12 cellular contexts compared by ENCODE assay signal in the genomic region with DNA sequence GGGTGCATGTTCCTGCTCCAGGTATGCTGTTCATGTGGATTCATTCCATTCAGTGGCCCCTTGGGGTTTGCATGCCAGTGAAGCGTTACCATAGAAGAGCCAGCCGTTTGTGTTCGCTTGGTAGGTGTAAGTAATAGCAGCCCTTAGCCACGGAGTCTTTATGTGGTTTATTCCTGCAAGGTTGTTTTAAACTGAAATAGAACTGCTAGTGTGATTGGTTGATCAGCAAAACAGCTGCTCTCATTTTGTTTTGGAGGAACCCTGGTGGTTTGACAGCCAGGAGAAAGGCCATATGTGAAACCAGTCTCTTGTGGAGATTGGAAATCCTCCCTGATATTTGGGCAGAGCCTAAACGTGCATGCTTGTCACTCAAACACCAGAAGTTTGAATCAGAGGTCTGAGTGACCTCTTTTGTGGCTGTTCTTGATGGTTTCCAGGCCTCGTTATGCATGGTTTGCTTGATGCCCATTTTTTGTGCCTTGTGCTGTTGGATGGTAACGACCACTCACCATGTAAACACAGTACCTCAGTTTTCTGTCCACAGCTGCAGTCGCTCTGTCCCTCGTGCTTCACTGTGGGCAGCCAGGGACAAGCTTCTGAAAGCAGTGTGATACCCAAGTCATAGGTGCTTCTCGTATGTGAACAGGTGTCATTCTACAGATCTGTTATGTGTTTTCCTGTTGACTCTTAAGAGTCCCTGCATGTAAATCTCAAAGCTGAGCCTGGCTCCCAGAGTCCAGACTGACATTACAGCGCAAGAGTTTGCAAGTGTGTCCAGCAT. TPM values are rescaled to one million over a fixed set of nuclear protein-coding genes. Genes with fewer than 3 reads are reported as not detected.
DNase-seq lines count a peak whose midpoint lies in the region; ATAC-seq, FAIRE-seq and TF ChIP-seq lines count a peak whose summit lies in the region.
"Had no signal": no experiment of that assay in that cellular context is flagged by ENCODE, and none has a peak within 500 bp of the region (broad histone marks: within the 10 kb centered on the region; RNA-seq: fewer than 3 reads in every experiment).

No MANE protein-coding gene starts in this region.

- no peak for TF ChIP-seq CTCF in endothelial cell of umbilical vein (IDR thresholded peaks at IDR 0.05; ENCODE audit: extremely low read depth in 1 of 2, insufficient read depth in 1 of 2, low read depth in 1 of 2, low read length in 2 of 2)
- no peak for TF ChIP-seq CTCF in thyroid gland (IDR thresholded peaks at IDR 0.05)

- H3K9me3 Mint-ChIP-seq in stimulated activated naive CD8-positive, alpha-beta T cell treated with anti-CD3 and anti-CD28 coated beads, Interleukin-15, Interleukin-2, amounts not matched to agents 100 ng/mL and 50 ng/mL, for 24 hours = no peaks in the 10 kb centered on the region

- H2AFZ ChIP-seq in endothelial cell of umbilical vein (ENCODE audit: low read depth, low read length) = no peak overlapping the region

- H3K36me3 Mint-ChIP-seq in stimulated activated naive CD8-positive, alpha-beta T cell treated with anti-CD3 and anti-CD28 coated beads, Interleukin-15, Interleukin-2, amounts not matched to agents 100 ng/mL and 50 ng/mL, for 24 hours (ENCODE audit: low read depth) = peaks cover 22% of the 10 kb centered on the region

- CTCF ChIA-PET in endothelial cell of umbilical vein (lab: Charles Lee) = no interaction called here

- no peaks in the 10 kb centered on the region for H3K79me2 ChIP-seq in endothelial cell of umbilical vein (ENCODE audit: control insufficient read depth, insufficient read depth, low read length)

- ATAC-seq in stimulated activated naive CD8-positive, alpha-beta T cell treated with anti-CD3 and anti-CD28 coated beads, Interleukin-15, Interleukin-2, amounts not matched to agents 100 U/mL and 50 U/mL, for 24 hours = no peak
- ATAC-seq in GM19397 (IDR thresholded peaks at IDR 0.05; ENCODE audit: unreplicated experiment) = no peak

- H3K9me3 ChIP-seq in endothelial cell of umbilical vein (replicated peaks; ENCODE audit: control insufficient read depth, insufficient read depth, low read length) (no peaks in the 10 kb centered on the region), thyroid gland (no peaks in the 10 kb centered on the region)
- H3K9me3 ChIP-seq: colonic mucosa had no signal

- no peak overlapping the region for H3K4me3 ChIP-seq in endothelial cell of umbilical vein (replicated peaks in 1 of 3; ENCODE audit: insufficient read depth in 1 of 3, low read depth in 1 of 3, low read length in 3 of 3)
- H3K4me3 ChIP-seq in thyroid gland (replicated peaks in 1 of 3) = no peak overlapping the region
- H3K4me3 ChIP-seq: colonic mucosa had no signal

- peak overlapping the region; percentile 5 for H3K4me3 Mint-ChIP-seq in stimulated activated naive CD8-positive, alpha-beta T cell treated with anti-CD3 and anti-CD28 coated beads, Interleukin-15, Interleukin-2, amounts not matched to agents 100 ng/mL and 50 ng/mL, for 24 hours

- POLR2A ChIA-PET in endothelial cell of umbilical vein (lab: Charles Lee) = no interaction called here

- peaks cover 20% of the 10 kb centered on the region for H3K4me1 Mint-ChIP-seq in stimulated activated naive CD8-positive, alpha-beta T cell treated with anti-CD3 and anti-CD28 coated beads, Interleukin-15, Interleukin-2, amounts not matched to agents 100 ng/mL and 50 ng/mL, for 24 hours (ENCODE audit: low read depth)

- WGBS in thyroid gland, 2 donors = 49 to 67% methylated on average over 11 of the region's 11 CpGs

- peak overlapping the region; percentile 54 for H3K27ac Mint-ChIP-seq in stimulated activated naive CD8-positive, alpha-beta T cell treated with anti-CD3 and anti-CD28 coated beads, Interleukin-15, Interleukin-2, amounts not matched to agents 100 ng/mL and 50 ng/mL, for 24 hours

- peaks cover 5 to 7% of the 10 kb centered on the region in 2 experiments for H3K36me3 ChIP-seq in endothelial cell of umbilical vein (ENCODE audit: control insufficient read depth in 2 of 2, extremely low read depth in 1 of 2, insufficient read depth in 2 of 2, low read length in 2 of 2)
- H3K36me3 ChIP-seq in thyroid gland = peaks cover 4 to 6% of the 10 kb centered on the region in 2 donors

- dilution Hi-C loops in endothelial cell of umbilical vein (cut with MboI; ENCODE audit: extremely low pct_ligation_motif_present, low sequenced_read_pairs) = no loop called here

- H3K27me3 Mint-ChIP-seq in stimulated activated naive CD8-positive, alpha-beta T cell treated with anti-CD3 and anti-CD28 coated beads, Interleukin-15, Interleukin-2, amounts not matched to agents 100 ng/mL and 50 ng/mL, for 24 hours = no peaks in the 10 kb centered on the region

- FAIRE-seq in endothelial cell of umbilical vein (lab: Jason Lieb, UNC) = no peak
- FAIRE-seq: islet of Langerhans, small intestine, TTC549 had no signal

- no peaks in the 10 kb centered on the region for H3K4me1 ChIP-seq in endothelial cell of umbilical vein (ENCODE audit: control insufficient read depth, extremely low read depth, insufficient read depth, low read length)
- peaks cover 9 to 17% of the 10 kb centered on the region in 2 donors for H3K4me1 ChIP-seq in thyroid gland
- H3K4me1 ChIP-seq: colonic mucosa had no signal

- no peaks in the 10 kb centered on the region for H4K20me1 ChIP-seq in endothelial cell of umbilical vein (replicated peaks; ENCODE audit: control insufficient read depth, extremely low read depth, insufficient read depth, low read length)

- H3K9me1 ChIP-seq in endothelial cell of umbilical vein (replicated peaks; ENCODE audit: control insufficient read depth, extremely low read depth, insufficient read depth, low read length) = no peaks in the 10 kb centered on the region

- no peak overlapping the region for H3K27ac ChIP-seq in endothelial cell of umbilical vein (ENCODE audit: insufficient read depth, low read depth, low read length)
- no peak overlapping the region for H3K27ac ChIP-seq in thyroid gland
- H3K27ac ChIP-seq: colonic mucosa had no signal

- no peak overlapping the region for H3K9ac ChIP-seq in endothelial cell of umbilical vein (replicated peaks; ENCODE audit: extremely low read depth, insufficient read depth, low read length)

- no peaks in the 10 kb centered on the region for H3K27me3 ChIP-seq in endothelial cell of umbilical vein (ENCODE audit: control insufficient read depth in 2 of 2, insufficient read depth in 2 of 2, low read length in 2 of 2)
- no peaks in the 10 kb centered on the region for H3K27me3 ChIP-seq in thyroid gland
- H3K27me3 ChIP-seq: colonic mucosa had no signal

- TF ChIP-seq POLR2A in endothelial cell of umbilical vein (IDR thresholded peaks at IDR 0.05; ENCODE audit: low read depth, low read length) (no peak), thyroid gland (IDR thresholded peaks at IDR 0.05) (no peak)

- BruUV-seq in endothelial cell of umbilical vein (replicated peaks; lab: Mats Ljungman, UMichigan) = TSS peak; percentile 14

- H3K4me2 ChIP-seq in endothelial cell of umbilical vein (ENCODE audit: insufficient read depth, low read length) = no peak overlapping the region

- intact Hi-C loops in endothelial cell of umbilical vein (cut with micrococcal nuclease) = no loop called here
- intact Hi-C loops in thyroid gland (cut with DNase I) = no loop called here

- no peak for DNase-seq in stimulated activated naive CD8-positive, alpha-beta T cell treated with anti-CD3 and anti-CD28 coated beads, Interleukin-15, Interleukin-2, amounts not matched to agents 100 U/mL and 50 U/mL, for 24 hours
- peak; percentile 68 for DNase-seq in NCI-H345 treated with DMSO at 0.1 percent for 48 hours (lab: John Stamatoyannopoulos, UW; ENCODE audit: unreplicated experiment)
- DNase-seq in endothelial cell of umbilical vein (ENCODE audit: low read depth, low spot score) = no peak
- DNase-seq in thyroid gland = peak; percentile 58 to 67
- DNase-seq in SIG-M5 (lab: John Stamatoyannopoulos, UW) = no peak
- DNase-seq in nucleus accumbens (lab: John Stamatoyannopoulos, UW) = no peak
- DNase-seq: colonic mucosa, small intestine had no signal

TF ChIP-seq in endothelial cell of umbilical vein, 7 proteins besides CTCF, POLR2A, EP300 and RAD21:
- TF ChIP-seq, protein P1, sequence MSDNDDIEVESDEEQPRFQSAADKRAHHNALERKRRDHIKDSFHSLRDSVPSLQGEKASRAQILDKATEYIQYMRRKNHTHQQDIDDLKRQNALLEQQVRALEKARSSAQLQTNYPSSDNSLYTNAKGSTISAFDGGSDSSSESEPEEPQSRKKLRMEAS (IDR thresholded peaks at IDR 0.05; ENCODE audit: insufficient read depth, insufficient read length) = no peak
- TF ChIP-seq JUN (IDR thresholded peaks at IDR 0.05; ENCODE audit: borderline replicate concordance, insufficient read depth, insufficient read length, low read depth) = no peak
- no peak for TF ChIP-seq GATA2 (IDR thresholded peaks at IDR 0.05; ENCODE audit: insufficient read depth, insufficient read length, low read depth, low read length)
- no peak for TF ChIP-seq FOS (IDR thresholded peaks at IDR 0.05; ENCODE audit: borderline replicate concordance, insufficient read depth, low read length)
- no peak for TF ChIP-seq POLR2AphosphoS5 (IDR thresholded peaks at IDR 0.05; ENCODE audit: insufficient read depth, low read depth, low read length)
- TF ChIP-seq MYC (IDR thresholded peaks at IDR 0.05; ENCODE audit: low read depth, low read length) = no peak
- TF ChIP-seq EZH2 (IDR thresholded peaks at IDR 0.05; ENCODE audit: borderline replicate concordance, low read depth, low read length, severe bottlenecking) = no peak

RNA-seq across cellular contexts. Expression of a gene that starts 58.3 kb away (rescaled TPM):
- not detected in 2 replicates for total RNA-seq in endothelial cell of umbilical vein
- 0.14 TPM in 1 of 2 replicates, not detected in the other for polyA plus RNA-seq in endothelial cell of umbilical vein
- 0.07 TPM in 1 of 2 replicates, not detected in the other for polyA plus RNA-seq in endothelial cell of umbilical vein (2011; cell fraction: cytosol; rRNA removed)
- 0.13 TPM in 1 of 2 replicates, not detected in the other for polyA plus RNA-seq in endothelial cell of umbilical vein (2011; cell fraction: nucleus; rRNA removed)
- polyA plus RNA-seq in endothelial cell of umbilical vein (2012) = not detected in 2 replicates
- not detected in 2 replicates for polyA minus RNA-seq in endothelial cell of umbilical vein
- not detected for polyA minus RNA-seq in endothelial cell of umbilical vein (2011; cell fraction: cytosol; rRNA and poly(A)+ RNA removed)
- polyA minus RNA-seq in endothelial cell of umbilical vein (2011; cell fraction: nucleus; rRNA and poly(A)+ RNA removed) = not detected in 2 replicates
- total RNA-seq in thyroid gland = 1 to 10 TPM in 1 of 4 donors, under 1 TPM in 2, not detected in 1; 0.49 to 1.3 (median 0.81) TPM
- total RNA-seq: colonic mucosa had no signal

Comparison
In these comparisons a context has a peak if more than half of its experiments do, and no peak if none do; other contexts are left out.
1. DNase-seq: peak in NCI-H345 treated with DMSO at 0.1 percent for 48 hours (single experiment) and thyroid gland (2 of 2); none in stimulated activated naive CD8-positive, alpha-beta T cell treated with anti-CD3 and anti-CD28 coated beads, Interleukin-15, Interleukin-2, amounts not matched to agents 100 U/mL and 50 U/mL, for 24 hours (single experiment), endothelial cell of umbilical vein (single experiment), SIG-M5 (single experiment) and nucleus accumbens (0 of 56).